In genomic region chr14:59249029-59249428, GRCh38 we compare ENCODE assay signal across 19 cellular contexts.
"Had no signal": no experiment of that assay in that cellular context is flagged by ENCODE, and none has a peak within 500 bp of the region (broad histone marks: within the 10 kb centered on the region; RNA-seq: fewer than 3 reads in every experiment).

No MANE protein-coding gene starts in this region.

- H3K36me3 ChIP-seq: brain microvascular endothelial cell, heart left ventricle, prostate gland, stomach, thoracic aorta, upper lobe of right lung had no signal

- H3K4me1 ChIP-seq: prostate gland had no signal

- H3K36me3 Mint-ChIP-seq: natural killer cell had no signal

- ATAC-seq: activated T-cell treated with anti-CD3 and anti-CD28 coated beads, Interleukin-2, amount 50 U/mL, for 4 hours; effector memory CD8-positive, alpha-beta T cell; left lobe of liver; natural killer cell; sciatic nerve; upper lobe of right lung had no signal

- H3K9me3 Mint-ChIP-seq: activated T-cell treated with anti-CD3 and anti-CD28 coated beads, Interleukin-2, amount 50 U/mL, for 4 hours; dendritic cell treated with granulocyte-macrophage colony-stimulating factor and Interleukin-4, amounts not matched to agents 40 ng/mL and 50 ng/mL, for 4 days; effector memory CD8-positive, alpha-beta T cell; natural killer cell had no signal

- H3K27ac ChIP-seq: brain microvascular endothelial cell, prostate gland, stomach, upper lobe of right lung had no signal

- H3K9me3 ChIP-seq: heart left ventricle, prostate gland, stomach, thoracic aorta, upper lobe of right lung had no signal

- H3K4me3 ChIP-seq: heart left ventricle, prostate gland, stomach, upper lobe of right lung had no signal

- H3K27me3 Mint-ChIP-seq: activated CD4-positive, alpha-beta memory T cell treated with anti-CD3 and anti-CD28 coated beads, Interleukin-2, amount 10 ng/mL, durations not matched to agents 7 days and 5 days; activated naive CD8-positive, alpha-beta T cell; dendritic cell treated with granulocyte-macrophage colony-stimulating factor and Interleukin-4, amounts not matched to agents 40 ng/mL and 50 ng/mL, for 4 days; effector memory CD8-positive, alpha-beta T cell had no signal

- H3K27ac Mint-ChIP-seq: activated CD4-positive, alpha-beta memory T cell treated with anti-CD3 and anti-CD28 coated beads, Interleukin-2, amount 10 ng/mL, durations not matched to agents 7 days and 5 days; activated naive CD8-positive, alpha-beta T cell; dendritic cell treated with granulocyte-macrophage colony-stimulating factor and Interleukin-4, amounts not matched to agents 40 ng/mL and 50 ng/mL, for 4 days; effector memory CD8-positive, alpha-beta T cell; natural killer cell had no signal

- DNase-seq: activated CD4-positive, alpha-beta memory T cell treated with anti-CD3 and anti-CD28 coated beads, Interleukin-2, amount 10 ng/mL, durations not matched to agents 7 days and 5 days; activated effector memory CD4-positive, alpha-beta T cell treated with anti-CD3 and anti-CD28 coated beads, Interleukin-2, amount 50 U/mL, for 16 hours; activated T-cell treated with anti-CD3 and anti-CD28 coated beads, Interleukin-2, amount 50 U/mL, for 4 hours; amniotic stem cell; brain microvascular endothelial cell; cerebellar nuclear complex; effector memory CD8-positive, alpha-beta T cell; foreskin melanocyte; heart left ventricle; natural killer cell; stimulated activated CD4-positive, alpha-beta T cell treated with anti-CD3 and anti-CD28 coated beads, Interleukin-1b, Interleukin-23, amount 100 ng/mL, for 48 hours; stomach; upper lobe of right lung had no signal

- H3K4me3 Mint-ChIP-seq: activated CD4-positive, alpha-beta memory T cell treated with anti-CD3 and anti-CD28 coated beads, Interleukin-2, amount 10 ng/mL, durations not matched to agents 7 days and 5 days; activated naive CD8-positive, alpha-beta T cell; activated T-cell treated with anti-CD3 and anti-CD28 coated beads, Interleukin-2, amount 50 U/mL, for 4 hours; dendritic cell treated with granulocyte-macrophage colony-stimulating factor and Interleukin-4, amounts not matched to agents 40 ng/mL and 50 ng/mL, for 4 days; effector memory CD8-positive, alpha-beta T cell; natural killer cell had no signal

- H3K27me3 ChIP-seq: brain microvascular endothelial cell, heart left ventricle, stomach, upper lobe of right lung had no signal
